10 cellular contexts compared by ENCODE assay signal in the genomic region with DNA sequence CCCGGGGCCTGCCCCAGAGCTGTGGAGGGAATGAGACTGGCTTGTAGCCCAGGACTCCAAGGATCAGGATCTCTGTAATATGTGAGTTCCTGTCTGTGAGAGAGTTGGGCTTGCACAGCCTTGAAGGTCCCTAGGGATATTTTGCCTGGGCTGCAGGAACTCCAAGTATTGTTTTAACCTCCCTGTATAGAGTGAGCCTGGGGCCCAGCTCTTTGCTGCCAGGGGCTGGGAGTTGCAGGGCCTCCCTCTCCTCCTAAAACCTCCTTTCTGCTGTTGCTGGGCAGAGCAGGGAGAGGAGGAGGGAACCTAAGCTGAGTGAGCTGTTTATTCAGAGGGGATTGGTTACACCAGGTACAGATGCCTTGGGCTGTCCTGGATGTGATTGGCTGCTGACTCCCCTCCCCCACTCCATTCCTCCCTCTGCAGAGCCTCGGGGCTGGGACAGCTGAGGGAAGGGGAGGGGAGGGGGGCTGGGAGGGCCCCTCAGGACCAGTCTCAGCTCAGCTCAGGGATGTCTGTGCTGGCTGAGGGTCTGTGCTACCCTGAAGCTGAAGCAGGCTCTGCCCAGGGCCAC. TPM values are rescaled to one million over a fixed set of nuclear protein-coding genes. Genes with fewer than 3 reads are reported as not detected.
DNase-seq lines count a peak whose midpoint lies in the region; ATAC-seq and TF ChIP-seq lines count a peak whose summit lies in the region.
"Not testable (repeated sequence)": the region's sequence is repeated elsewhere in the genome, so short reads cannot be mapped to it uniquely, and the experiment has no call there.
"Had no signal": no experiment of that assay in that cellular context is flagged by ENCODE, and none has a peak within 500 bp of the region (broad histone marks: within the 10 kb centered on the region; RNA-seq: fewer than 3 reads in every experiment).

No MANE protein-coding gene starts in this region.

- H3K4me1 ChIP-seq in HAP-1; iPS-20b (ENCODE audit: insufficient read depth, low read length); aorta (ENCODE audit: control insufficient read depth in 1 of 2, insufficient read depth in 2 of 2, low read length in 2 of 2): not testable (repeated sequence)

- peak overlapping the region; percentile 65 for H3K27ac ChIP-seq in iPS-20b (ENCODE audit: low read length)
- not testable (repeated sequence) for H3K27ac ChIP-seq in aorta (ENCODE audit: low read depth in 1 of 2, low read length in 2 of 2)

- TF ChIP-seq CTCF in cardiac fibroblast (IDR thresholded peaks at IDR 0.05; ENCODE audit: low read depth, low read length); fibroblast of the aortic adventitia (IDR thresholded peaks at IDR 0.05; ENCODE audit: insufficient read depth, low read length); osteocyte (IDR thresholded peaks at IDR 0.05): not testable (repeated sequence)

- peak; percentile 77 for ATAC-seq in aorta (ENCODE audit: low FRiP score)

- H3K36me3 ChIP-seq in HAP-1 (replicated peaks); iPS-20b (ENCODE audit: insufficient read depth, low read depth, low read length); aorta (ENCODE audit: control insufficient read depth in 1 of 2, insufficient read depth in 2 of 2, low read length in 1 of 2): not testable (repeated sequence)

- H3K4me3 ChIP-seq in HAP-1; cardiac fibroblast (replicated peaks in 1 of 2; ENCODE audit: low read depth in 2 of 2, low read length in 2 of 2); fibroblast of the aortic adventitia (ENCODE audit: low read depth, low read length); iPS-20b (ENCODE audit: low read length); aorta (ENCODE audit: low read length in 2 of 2): not testable (repeated sequence)

- not testable (repeated sequence) for H3K27me3 ChIP-seq in HAP-1 (ENCODE audit: low read depth); iPS-20b (ENCODE audit: insufficient read depth, low read length); aorta (ENCODE audit: control insufficient read depth in 1 of 2, insufficient read depth in 2 of 2, low read length in 1 of 2)

- not testable (repeated sequence) for H3K36me3 Mint-ChIP-seq in osteocyte (ENCODE audit: unreplicated experiment)

- peak overlapping the region; percentile 69; the same call in 1 of the 2 replicates for H3K9ac ChIP-seq in iPS-20b (ENCODE audit: low read depth, low read length)

- H3K27me3 Mint-ChIP-seq in osteocyte (ENCODE audit: unreplicated experiment), result not testable (repeated sequence)

- intact Hi-C loops in aorta (cut with DNase I), result not testable (repeated sequence)

- H3K4me3 Mint-ChIP-seq in osteocyte (ENCODE audit: unreplicated experiment), result not testable (repeated sequence)

- in situ Hi-C loops in HAP-1 (cut with MboI; ENCODE audit: low sequenced_read_pairs), result not testable (repeated sequence)

- DNase-seq in HAP-1 (ENCODE audit: low spot score in 2 of 2) (peak; percentile 39 to 69), NCI-H2171 (lab: John Stamatoyannopoulos, UW) (peak; percentile 3), SHP77 (lab: John Stamatoyannopoulos, UW) (peak; percentile 52 to 67), cardiac fibroblast (ENCODE audit: low read depth in 2 of 2) (peak; percentile 61 to 93), fibroblast of the aortic adventitia (ENCODE audit: low read depth) (peak; percentile 86)
- DNase-seq in osteocyte (ENCODE audit: extremely low spot score, unreplicated experiment); aorta: not testable (repeated sequence)

- H3K4me1 Mint-ChIP-seq in osteocyte (ENCODE audit: unreplicated experiment), result peaks cover 21% of the 10 kb centered on the region

- 7 to 15% methylated on average over 1 of the region's 2 CpGs for WGBS in aorta, 2 donors

- peak overlapping the region; percentile 88 for H3K27ac Mint-ChIP-seq in osteocyte (ENCODE audit: unreplicated experiment)

- H3K9me3 ChIP-seq in HAP-1; iPS-20b (ENCODE audit: insufficient read depth, low read depth, low read length); aorta (ENCODE audit: control insufficient read depth, low read length): not testable (repeated sequence)

- H3K9me3 Mint-ChIP-seq in osteocyte (ENCODE audit: unreplicated experiment), result peaks cover 19% of the 10 kb centered on the region

RNA-seq across cellular contexts. Expression of gene ITIH6, which starts 23.6 kb away (rescaled TPM):
- total RNA-seq in fibroblast of the aortic adventitia (ENCODE audit: low replicate concordance) (not detected in 2 replicates), osteocyte (not detected in 2 replicates), aorta (not detected)
- not detected for polyA plus RNA-seq in aorta
- total RNA-seq: activated CD4-positive, alpha-beta T cell treated with anti-CD3 and anti-CD28 coated beads, Interleukin-2, amount 10 ng/mL, durations not matched to agents 24 days and 14 days; upper lobe of right lung had no signal

RNA-seq across cellular contexts. Expression of gene MAGED2, which starts 33.1 kb away (rescaled TPM):
- total RNA-seq in fibroblast of the aortic adventitia (ENCODE audit: low replicate concordance) (147 and 163 TPM in 2 replicates), osteocyte (361 and 377 TPM in 2 replicates), aorta (100 to 1,000 TPM; 161 to 174 TPM)
- 100 to 1,000 TPM in 1 of 2 donors, 10 to 100 TPM in 1; 80.1 to 247 TPM for polyA plus RNA-seq in aorta
